17 cellular contexts compared by ENCODE assay signal in genomic region chrX:54087661-54088060, GRCh38.
"Had no signal": no experiment of that assay in that cellular context is flagged by ENCODE, and none has a peak within 500 bp of the region (broad histone marks: within the 10 kb centered on the region; RNA-seq: fewer than 3 reads in every experiment).

No MANE protein-coding gene starts in this region.

- ATAC-seq: activated T-cell treated with anti-CD3 and anti-CD28 coated beads, Interleukin-2, amount 50 U/mL, for 72 hours; gastroesophageal sphincter; heart right ventricle; left ventricle myocardium superior; natural killer cell treated with Interleukin-12 subunit alpha and Interleukin-12 subunit beta and Interleukin-15 and Interleukin-18, amount 100 ng/mL, for 72 hours; sciatic nerve; stimulated activated memory B cell treated with anti-CD40 and anti-IgM and Interleukin-4, amounts not matched to agents 10 μg/mL and 1 μg/mL and 100 μg/mL, for 72 hours; upper lobe of right lung had no signal

- DNase-seq: activated CD4-positive, alpha-beta T cell treated with anti-CD3 and anti-CD28 coated beads, Interleukin-2, amount 50 U/mL, for 1 hour; activated CD8-positive, alpha-beta memory T cell treated with anti-CD3 and anti-CD28 coated beads, Interleukin-2, amount 50 U/mL, for 48 hours; activated effector memory CD4-positive, alpha-beta T cell treated with anti-CD3 and anti-CD28 coated beads, Interleukin-2, amount 50 U/mL, for 16 hours; activated T-cell treated with anti-CD3 and anti-CD28 coated beads, Interleukin-2, amount 50 U/mL, for 72 hours; cerebellar nuclear complex; cortex of kidney; erythroblast; heart right ventricle; left ventricle myocardium superior; mesenchymal stem cell; stimulated activated CD4-positive, alpha-beta T cell treated with anti-CD3 and anti-CD28 coated beads, Interleukin-4, amount 100 ng/mL, for 4 hours; T-helper 9 cell; upper lobe of right lung had no signal
